8 cellular contexts compared by ENCODE assay signal in genomic region chr15:75842722-75843617, GRCh38. TPM values are rescaled to one million over a fixed set of nuclear protein-coding genes. Genes with fewer than 3 reads are reported as not detected.
DNase-seq lines count a peak whose midpoint lies in the region; ATAC-seq and TF ChIP-seq lines count a peak whose summit lies in the region.

Gene UBE2Q2, plus strand, starts transcription at chr15:75843447. Its CDS starts 220 bp downstream, at chr15:75843667.

- peak within 1 kb of the TSS; percentile 88 to 97 (median 94) for H3K4me3 Mint-ChIP-seq in T-cell

- peak within 1 kb of the TSS; percentile 92 for H3K4me3 ChIP-seq in adipocyte (ENCODE audit: low read length)
- peak within 1 kb of the TSS; percentile 66 to 98 (median 94) for H3K4me3 ChIP-seq in heart left ventricle
- H3K4me3 ChIP-seq in upper lobe of left lung = peak within 1 kb of the TSS; percentile 74 to 98 (median 88)

- 1 to 5% (median 2%) methylated on average over 20 to 101 of the region's 101 CpGs for WGBS in heart left ventricle, 4 donors
- WGBS in upper lobe of left lung, 2 donors = 1 to 2% methylated on average over 20 to 50 of the region's 101 CpGs

- no peaks in the 10 kb centered on the region for H3K27me3 Mint-ChIP-seq in T-cell

- H3K36me3 Mint-ChIP-seq in T-cell = peaks cover 3% of the 10 kb centered on the region

- H3K9ac ChIP-seq in adipocyte (ENCODE audit: low read length) = peak within 1 kb of the TSS; percentile 96

- TF ChIP-seq CTCF in heart left ventricle (IDR thresholded peaks at IDR 0.05) (no peak), upper lobe of left lung (IDR thresholded peaks at IDR 0.05) (peak in 1 of 6 experiments; percentile 10)

- CTCF ChIA-PET in T-cell (lab: Charles Lee) = interaction anchor here (0.6 to 1.1 kb wide), 4 partner anchors 8 to 1577 kb away, joined by 3 to 5 read pairs (median 4); partner anchors contain the start of gene PEAK1 (in 1 of the 2)

- H3K27ac ChIP-seq in heart left ventricle (peak within 1 kb of the TSS; percentile 87 to 97 (median 94)), upper lobe of left lung (peak within 1 kb of the TSS; percentile 91 to 97 (median 94))

- TF ChIP-seq POLR2A in heart left ventricle (IDR thresholded peaks at IDR 0.05) = no peak
- TF ChIP-seq POLR2A in upper lobe of left lung (IDR thresholded peaks at IDR 0.05) = peak in 1 of 4 donors; percentile 45

- no peaks in the 10 kb centered on the region for H3K36me3 ChIP-seq in adipocyte (ENCODE audit: control insufficient read depth, insufficient read depth, low read length, severe bottlenecking)
- no peaks in the 10 kb centered on the region for H3K36me3 ChIP-seq in heart left ventricle
- H3K36me3 ChIP-seq in upper lobe of left lung = no peaks in the 10 kb centered on the region

- H3K27ac Mint-ChIP-seq in T-cell = peak within 1 kb of the TSS; percentile 87 to 90

- H3K27me3 ChIP-seq in adipocyte (replicated peaks; ENCODE audit: control insufficient read depth, insufficient read depth, low read length) (no peaks in the 10 kb centered on the region), heart left ventricle (no peaks in the 10 kb centered on the region), upper lobe of left lung (no peaks in the 10 kb centered on the region)

- intact Hi-C loops in heart left ventricle (cut with DNase I) = loop anchor here in 3 of 10 donors (5.0 to 10.0 kb wide), 2 partner anchors 59 to 62 kb away; partner anchors contain the start of gene FBXO22 (in 3 of the 3)
- intact Hi-C loops in posterior vena cava (cut with DNase I) = loop anchor here in 1 of 2 donors (10.0 kb wide), 1 partner anchor 62 kb away; the partner anchor contains the start of gene FBXO22

- peaks cover 39 to 46% (median 39%) of the 10 kb centered on the region in 3 donors for H3K4me1 Mint-ChIP-seq in T-cell

- POLR2A ChIA-PET in T-cell (lab: Charles Lee) = interaction anchor here in 1 of 2 donors (0.8 kb wide), 1 partner anchor 28 kb away, joined by 3 read pairs; no protein-coding TSS in a partner anchor

- peak; percentile 72 for DNase-seq in DMS114 treated with DMSO at 0.1 percent for 48 hours (lab: John Stamatoyannopoulos, UW; ENCODE audit: unreplicated experiment)
- peak; percentile 61 for DNase-seq in M059J (ENCODE audit: low read depth)
- DNase-seq in T-cell = peak; percentile 37 to 76 (median 62)
- peak; percentile 82 for DNase-seq in adipocyte (ENCODE audit: low read depth)
- DNase-seq in heart left ventricle = peak; percentile 80 to 90 (median 86)
- DNase-seq in posterior vena cava (ENCODE audit: low spot score) = peak; percentile 93
- DNase-seq in upper lobe of left lung = peak; percentile 69 to 94

- H3K9me3 ChIP-seq in adipocyte (ENCODE audit: control insufficient read depth, low read length) = no peaks in the 10 kb centered on the region
- no peaks in the 10 kb centered on the region for H3K9me3 ChIP-seq in heart left ventricle
- no peaks in the 10 kb centered on the region for H3K9me3 ChIP-seq in upper lobe of left lung

- TF ChIP-seq EP300 in upper lobe of left lung (IDR thresholded peaks at IDR 0.05) = no peak

- ATAC-seq in GM21786 (IDR thresholded peaks at IDR 0.05; ENCODE audit: unreplicated experiment) = peak; percentile 52
- ATAC-seq in T-cell (replicated peaks in 1 of 4) = peak; percentile 69 to 74 (median 74)
- ATAC-seq in heart left ventricle = peak; percentile 18 to 80 (median 71)
- peak; percentile 70 to 87 for ATAC-seq in upper lobe of left lung (ENCODE audit: low FRiP score in 2 of 2)

- H3K4me1 ChIP-seq in adipocyte (ENCODE audit: control insufficient read depth, insufficient read depth, low read length) = peaks cover 24% of the 10 kb centered on the region
- peaks cover 0 to 51% (median 35%) of the 10 kb centered on the region in 12 donors for H3K4me1 ChIP-seq in heart left ventricle
- H3K4me1 ChIP-seq in upper lobe of left lung = peaks cover 21 to 47% (median 23%) of the 10 kb centered on the region in 4 donors

- no peaks in the 10 kb centered on the region for H3K9me3 Mint-ChIP-seq in T-cell

RNA-seq across cellular contexts. Expression of gene UBE2Q2, which starts in this region (rescaled TPM):
- total RNA-seq in M059J (2014; rRNA removed; shearing (Covaris generic)) = 30.7 and 37.5 TPM in 2 replicates
- 10 to 100 TPM; 28.6 to 40.9 (median 36.9) TPM for total RNA-seq in T-cell
- total RNA-seq in heart left ventricle = 10 to 100 TPM; 22.8 to 39.4 (median 28.5) TPM
- 10 to 100 TPM; 13.6 to 18.2 TPM for polyA plus RNA-seq in heart left ventricle
- 10 to 100 TPM; 44.8 to 60.6 TPM for total RNA-seq in posterior vena cava
- total RNA-seq in upper lobe of left lung = 10 to 100 TPM; 16.5 to 37.7 (median 29.3) TPM

Comparison
In these comparisons a context has a peak if more than half of its experiments do, and no peak if none do; other contexts are left out.
1. Peak in every context shown above with its lines: DNase-seq, ATAC-seq, H3K4me3 ChIP-seq and H3K27ac ChIP-seq.